In genomic region chr4:180057891-180058643, GRCh38 we compare ENCODE assay signal across 8 cellular contexts.
DNase-seq lines count a peak whose midpoint lies in the region; ATAC-seq, FAIRE-seq and TF ChIP-seq lines count a peak whose summit lies in the region.

No MANE protein-coding gene starts in this region.

- no peak for TF ChIP-seq POLR2A in testis (IDR thresholded peaks at IDR 0.05)

- H3K27me3 ChIP-seq in MG63 (peaks cover 20% of the 10 kb centered on the region), bronchial epithelial cell (ENCODE audit: control insufficient read depth, insufficient read depth, low read length) (peaks cover 11% of the 10 kb centered on the region), testis (no peaks in the 10 kb centered on the region)

- intact Hi-C loops in CD14-positive monocyte (cut with micrococcal nuclease) = no loop called here
- intact Hi-C loops in left colon (cut with DNase I, micrococcal nuclease) = no loop called here
- intact Hi-C loops in testis (cut with DNase I; ENCODE audit: low total_unique reads) = no loop called here

- ATAC-seq in GM21381 (IDR thresholded peaks at IDR 0.05; ENCODE audit: unreplicated experiment) (peak; percentile 51), left colon (peak; percentile 45)

- no peak overlapping the region for H3K27ac Mint-ChIP-seq in CD14-positive monocyte

- peak overlapping the region; percentile 56 to 73 for H3K4me3 Mint-ChIP-seq in CD14-positive monocyte

- 1 to 10% methylated on average over 8 to 60 of the region's 76 CpGs for WGBS in testis, 2 donors

- H3K4me3 ChIP-seq in MG63 = peak overlapping the region; percentile 33
- peak overlapping the region; percentile 37 for H3K4me3 ChIP-seq in bronchial epithelial cell (ENCODE audit: low read depth, low read length)
- H3K4me3 ChIP-seq in testis = peak overlapping the region; percentile 52 to 58

- FAIRE-seq in bronchial epithelial cell (lab: Jason Lieb, UNC) = no peak

- H3K4me1 Mint-ChIP-seq in CD14-positive monocyte = peaks cover 14% of the 10 kb centered on the region

- H3K9me3 Mint-ChIP-seq in CD14-positive monocyte = peaks cover 0 to 16% (median 4%) of the 10 kb centered on the region in 7 donors

- H3K27me3 Mint-ChIP-seq in CD14-positive monocyte (ENCODE audit: low read depth in 3 of 3) = peaks cover 55 to 70% (median 62%) of the 10 kb centered on the region in 3 donors

- no peak for DNase-seq in CD14-positive monocyte (ENCODE audit: low spot score)
- DNase-seq in MG63 = peak; percentile 4
- no peak for DNase-seq in bronchial epithelial cell (ENCODE audit: low read depth)
- DNase-seq in left colon = peak; percentile 22 to 40
- peak; percentile 35 for DNase-seq in testis
- DNase-seq in NCI-H128 (lab: John Stamatoyannopoulos, UW; ENCODE audit: unreplicated experiment) = no peak
- no peak for DNase-seq in GF-D8 (lab: John Stamatoyannopoulos, UW)

- H3K36me3 ChIP-seq in MG63 (no peaks in the 10 kb centered on the region), bronchial epithelial cell (ENCODE audit: control insufficient read depth, insufficient read depth, low read length) (no peaks in the 10 kb centered on the region), testis (ENCODE audit: low read depth, missing control alignments) (no peaks in the 10 kb centered on the region)

- H3K36me3 Mint-ChIP-seq in CD14-positive monocyte = peaks cover 0 to 5% of the 10 kb centered on the region in 2 donors

- no peaks in the 10 kb centered on the region for H3K9me3 ChIP-seq in MG63
- H3K9me3 ChIP-seq in testis = no peaks in the 10 kb centered on the region

- H3K4me1 ChIP-seq in testis = peaks cover 14% of the 10 kb centered on the region

- peak overlapping the region; percentile 21 to 50 for H3K27ac ChIP-seq in testis

- TF ChIP-seq CTCF in CD14-positive monocyte (IDR thresholded peaks at IDR 0.05) (no peak), bronchial epithelial cell (IDR thresholded peaks at IDR 0.05; ENCODE audit: insufficient read depth, low read length, severe bottlenecking) (no peak), testis (IDR thresholded peaks at IDR 0.05) (no peak)

Comparison
In these comparisons a context has a peak if more than half of its experiments do, and no peak if none do; other contexts are left out.
1. DNase-seq: peak in MG63 (single experiment), left colon (2 of 2) and testis (single experiment); none in CD14-positive monocyte (single experiment), bronchial epithelial cell (single experiment), NCI-H128 (single experiment) and GF-D8 (single experiment).
2. Peak in every context shown above with its lines, with median percentiles within 50 percentile points of each other: H3K4me3 ChIP-seq.